ENCODE assay signal across 27 cellular contexts in genomic region chr10:108385963-108386362, GRCh38.
A peak's percentile ranks its signal among the peaks of the same experiment; 100 is the strongest.
DNase-seq lines count a peak whose midpoint lies in the region; ATAC-seq and TF ChIP-seq lines count a peak whose summit lies in the region.
"Had no signal": no experiment of that assay in that cellular context is flagged by ENCODE, and none has a peak within 500 bp of the region (broad histone marks: within the 10 kb centered on the region; RNA-seq: fewer than 3 reads in every experiment).

No MANE protein-coding gene starts in this region.

- BruUV-seq in Panc1 (replicated peaks; lab: Mats Ljungman, UMichigan): no TSS peak

- CTCF ChIA-PET in Panc1 (lab: Charles Lee): no interaction called here

- peaks cover 2% of the 10 kb centered on the region for H3K9me3 Mint-ChIP-seq in activated naive CD8-positive, alpha-beta T cell treated with anti-CD3 and anti-CD28 coated beads for 36 hours

- no peaks in the 10 kb centered on the region for H3K9me3 ChIP-seq in Panc1 (ENCODE audit: control insufficient read depth, insufficient read depth, low read depth, low read length)
- H3K9me3 ChIP-seq: A549, SJCRH30 had no signal

- H3K27ac Mint-ChIP-seq in activated naive CD8-positive, alpha-beta T cell treated with anti-CD3 and anti-CD28 coated beads for 36 hours: no peak overlapping the region
- H3K27ac Mint-ChIP-seq: B cell; CD14-positive monocyte; CD8-positive, alpha-beta memory T cell had no signal

- no peaks in the 10 kb centered on the region for H3K4me1 Mint-ChIP-seq in activated naive CD8-positive, alpha-beta T cell treated with anti-CD3 and anti-CD28 coated beads for 36 hours
- H3K4me1 Mint-ChIP-seq: B cell; CD8-positive, alpha-beta memory T cell had no signal

- H3K4me1 ChIP-seq in Panc1 (ENCODE audit: control insufficient read depth, insufficient read depth, low read length): no peaks in the 10 kb centered on the region
- H3K4me1 ChIP-seq: A549, SJCRH30 had no signal

- in situ Hi-C loops in Panc1 (cut with HindIII; ENCODE audit: low pct_unique_long_range_greater_than_20kb, low sequenced_read_pairs): no loop called here
- in situ Hi-C loops in G401 (cut with HindIII; ENCODE audit: low sequenced_read_pairs): no loop called here

- intact Hi-C loops in Panc1 (cut with micrococcal nuclease; ENCODE audit: unreplicated experiment): no loop called here

- H3K27me3 Mint-ChIP-seq in activated naive CD8-positive, alpha-beta T cell treated with anti-CD3 and anti-CD28 coated beads for 36 hours: no peaks in the 10 kb centered on the region
- H3K27me3 Mint-ChIP-seq: B cell had no signal

- ATAC-seq in GM19463 (IDR thresholded peaks at IDR 0.05; ENCODE audit: unreplicated experiment) (peak; percentile 66), Panc1 (no peak)
- ATAC-seq: A549, K562, Right ventricle myocardium inferior, SK-N-SH treated with all-trans-retinoic acid at 6 μM for 48 hours had no signal

- no peak for TF ChIP-seq CTCF in Panc1 (IDR thresholded peaks at IDR 0.05)
- no peak for TF ChIP-seq CTCF in epithelial cell of esophagus (IDR thresholded peaks at IDR 0.05; ENCODE audit: insufficient read depth, low read depth, low read length, missing control alignments)

- DNase-seq in HPDE6-E6E7 (ENCODE audit: extremely low spot score) (peak; percentile 14), Panc1 (ENCODE audit: low read depth, low spot score) (no peak), epithelial cell of esophagus (ENCODE audit: low read depth) (peak; percentile 37), NCI-H2196 (lab: John Stamatoyannopoulos, UW; ENCODE audit: unreplicated experiment) (no peak), AG20443 (ENCODE audit: low spot score) (no peak), G401 (ENCODE audit: low spot score) (no peak)
- no peak for DNase-seq in activated naive CD8-positive, alpha-beta T cell treated with anti-CD3 and anti-CD28 coated beads for 36 hours
- DNase-seq: CD8-positive, alpha-beta memory T cell; DMS 273 treated with DMSO at 0.1 percent for 48 hours; DND-41; H7; Kasumi-1; NCI-H1105 treated with DMSO at 0.1 percent for 48 hours; NCI-H146; NCI-H1930; NCI-H2107; NCI-H446; NCI-H526 treated with DMSO at 0.1 percent for 48 hours; SJCRH30; T-helper 2 cell had no signal

- no peak overlapping the region for H3K27ac ChIP-seq in Panc1 (ENCODE audit: low read length)
- H3K27ac ChIP-seq: A549, SJCRH30 had no signal

- H3K4me3 ChIP-seq in Panc1 (ENCODE audit: low read depth in 2 of 2, low read length in 2 of 2) (peak overlapping the region; percentile 12 to 43; a peak in 3 of 4 replicates), epithelial cell of esophagus (ENCODE audit: low read length) (no peak overlapping the region)
- H3K4me3 ChIP-seq: A549, K562, SJCRH30 had no signal

- no peaks in the 10 kb centered on the region for H3K36me3 ChIP-seq in Panc1 (ENCODE audit: control insufficient read depth, insufficient read depth, low read length)
- H3K36me3 ChIP-seq: SJCRH30 had no signal

- POLR2A ChIA-PET in Panc1 (lab: Charles Lee): no interaction called here

- no peaks in the 10 kb centered on the region for H3K36me3 Mint-ChIP-seq in activated naive CD8-positive, alpha-beta T cell treated with anti-CD3 and anti-CD28 coated beads for 36 hours
- H3K36me3 Mint-ChIP-seq: CD14-positive monocyte; CD8-positive, alpha-beta memory T cell had no signal

- H3K4me3 Mint-ChIP-seq in activated naive CD8-positive, alpha-beta T cell treated with anti-CD3 and anti-CD28 coated beads for 36 hours: no peak overlapping the region
- H3K4me3 Mint-ChIP-seq: B cell; CD14-positive monocyte; CD8-positive, alpha-beta memory T cell had no signal

- no peaks in the 10 kb centered on the region for H3K27me3 ChIP-seq in Panc1 (ENCODE audit: control insufficient read depth, insufficient read depth, low read length)
- H3K27me3 ChIP-seq: SJCRH30 had no signal

Comparison
In these comparisons a context has a peak if more than half of its experiments do, and no peak if none do; other contexts are left out.
1. DNase-seq: peak in HPDE6-E6E7 (single experiment) and epithelial cell of esophagus (single experiment); none in Panc1 (single experiment), activated naive CD8-positive, alpha-beta T cell treated with anti-CD3 and anti-CD28 coated beads for 36 hours (single experiment), NCI-H2196 (single experiment), AG20443 (single experiment) and G401 (single experiment).